1 cellular context compared by ENCODE assay signal in the genomic region with DNA sequence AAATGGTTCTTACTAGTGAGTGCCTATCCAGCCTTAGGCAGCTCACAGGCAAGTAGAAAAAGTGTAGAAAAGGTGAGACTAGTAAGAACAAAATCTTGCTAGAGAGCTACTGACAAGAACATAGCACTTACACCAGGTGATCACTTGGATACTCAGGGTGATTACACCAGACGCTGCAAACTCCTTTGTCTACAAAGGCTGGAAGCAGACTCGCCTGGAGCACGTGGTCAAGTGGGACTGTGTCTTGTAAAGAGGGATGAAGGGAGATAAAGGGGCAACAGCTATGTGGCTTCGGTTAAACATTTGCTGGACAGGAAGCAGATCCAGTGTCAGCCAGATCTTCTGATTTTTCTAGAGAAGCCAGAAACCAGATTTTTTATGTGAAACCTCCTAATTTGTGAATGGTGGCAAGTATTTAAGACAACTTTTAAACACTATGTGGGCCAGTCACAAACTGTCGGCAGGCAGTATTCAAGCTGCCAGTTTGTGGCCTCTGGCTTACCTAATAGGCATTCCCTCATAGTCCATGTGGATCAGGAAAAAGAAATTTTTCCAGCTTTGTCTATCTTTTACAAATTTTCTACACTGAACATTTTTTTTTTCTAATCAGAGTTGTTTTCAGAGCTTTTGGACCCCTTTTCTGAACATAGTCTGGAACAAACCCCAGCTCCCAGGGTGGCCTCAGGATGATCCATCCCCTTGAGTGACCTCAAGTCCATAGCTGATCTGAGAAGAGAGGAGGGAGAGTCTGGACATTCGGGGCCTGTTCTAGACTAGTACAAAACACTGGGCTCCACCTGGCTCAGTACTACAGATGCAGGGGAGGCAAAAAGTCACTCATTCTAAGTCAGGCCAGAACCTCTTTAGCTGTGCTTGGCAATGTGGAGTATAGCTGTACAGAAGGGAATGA.
TF ChIP-seq lines count a peak whose summit lies in the region.

No MANE protein-coding gene starts in this region.

TF ChIP-seq in GM23338, 12 proteins besides CTCF, POLR2A, EP300 and RAD21 (continued from another document):
- TF ChIP-seq, protein P1, sequence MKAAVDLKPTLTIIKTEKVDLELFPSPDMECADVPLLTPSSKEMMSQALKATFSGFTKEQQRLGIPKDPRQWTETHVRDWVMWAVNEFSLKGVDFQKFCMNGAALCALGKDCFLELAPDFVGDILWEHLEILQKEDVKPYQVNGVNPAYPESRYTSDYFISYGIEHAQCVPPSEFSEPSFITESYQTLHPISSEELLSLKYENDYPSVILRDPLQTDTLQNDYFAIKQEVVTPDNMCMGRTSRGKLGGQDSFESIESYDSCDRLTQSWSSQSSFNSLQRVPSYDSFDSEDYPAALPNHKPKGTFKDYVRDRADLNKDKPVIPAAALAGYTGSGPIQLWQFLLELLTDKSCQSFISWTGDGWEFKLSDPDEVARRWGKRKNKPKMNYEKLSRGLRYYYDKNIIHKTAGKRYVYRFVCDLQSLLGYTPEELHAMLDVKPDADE (IDR thresholded peaks at IDR 0.05) = no peak
- TF ChIP-seq ZNF331 (CRISPR knock-in tag; IDR thresholded peaks at IDR 0.05; ENCODE audit: low read depth) (no peak), POLR2AphosphoS5 (IDR thresholded peaks at IDR 0.05; ENCODE audit: low read depth) (no peak), JUNB (IDR thresholded peaks at IDR 0.05; ENCODE audit: unreplicated experiment) (no peak), ZNF114 (CRISPR knock-in tag; IDR thresholded peaks at IDR 0.05) (no peak), EZH2 (IDR thresholded peaks at IDR 0.05; ENCODE audit: low read depth, unreplicated experiment) (no peak), EZH2phosphoT487 (IDR thresholded peaks at IDR 0.05; ENCODE audit: unreplicated experiment) (no peak)
- TF ChIP-seq, protein P2, sequence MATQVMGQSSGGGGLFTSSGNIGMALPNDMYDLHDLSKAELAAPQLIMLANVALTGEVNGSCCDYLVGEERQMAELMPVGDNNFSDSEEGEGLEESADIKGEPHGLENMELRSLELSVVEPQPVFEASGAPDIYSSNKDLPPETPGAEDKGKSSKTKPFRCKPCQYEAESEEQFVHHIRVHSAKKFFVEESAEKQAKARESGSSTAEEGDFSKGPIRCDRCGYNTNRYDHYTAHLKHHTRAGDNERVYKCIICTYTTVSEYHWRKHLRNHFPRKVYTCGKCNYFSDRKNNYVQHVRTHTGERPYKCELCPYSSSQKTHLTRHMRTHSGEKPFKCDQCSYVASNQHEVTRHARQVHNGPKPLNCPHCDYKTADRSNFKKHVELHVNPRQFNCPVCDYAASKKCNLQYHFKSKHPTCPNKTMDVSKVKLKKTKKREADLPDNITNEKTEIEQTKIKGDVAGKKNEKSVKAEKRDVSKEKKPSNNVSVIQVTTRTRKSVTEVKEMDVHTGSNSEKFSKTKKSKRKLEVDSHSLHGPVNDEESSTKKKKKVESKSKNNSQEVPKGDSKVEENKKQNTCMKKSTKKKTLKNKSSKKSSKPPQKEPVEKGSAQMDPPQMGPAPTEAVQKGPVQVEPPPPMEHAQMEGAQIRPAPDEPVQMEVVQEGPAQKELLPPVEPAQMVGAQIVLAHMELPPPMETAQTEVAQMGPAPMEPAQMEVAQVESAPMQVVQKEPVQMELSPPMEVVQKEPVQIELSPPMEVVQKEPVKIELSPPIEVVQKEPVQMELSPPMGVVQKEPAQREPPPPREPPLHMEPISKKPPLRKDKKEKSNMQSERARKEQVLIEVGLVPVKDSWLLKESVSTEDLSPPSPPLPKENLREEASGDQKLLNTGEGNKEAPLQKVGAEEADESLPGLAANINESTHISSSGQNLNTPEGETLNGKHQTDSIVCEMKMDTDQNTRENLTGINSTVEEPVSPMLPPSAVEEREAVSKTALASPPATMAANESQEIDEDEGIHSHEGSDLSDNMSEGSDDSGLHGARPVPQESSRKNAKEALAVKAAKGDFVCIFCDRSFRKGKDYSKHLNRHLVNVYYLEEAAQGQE (IDR thresholded peaks at IDR 0.05; ENCODE audit: unreplicated experiment) = no peak
- TF ChIP-seq, protein P3, sequence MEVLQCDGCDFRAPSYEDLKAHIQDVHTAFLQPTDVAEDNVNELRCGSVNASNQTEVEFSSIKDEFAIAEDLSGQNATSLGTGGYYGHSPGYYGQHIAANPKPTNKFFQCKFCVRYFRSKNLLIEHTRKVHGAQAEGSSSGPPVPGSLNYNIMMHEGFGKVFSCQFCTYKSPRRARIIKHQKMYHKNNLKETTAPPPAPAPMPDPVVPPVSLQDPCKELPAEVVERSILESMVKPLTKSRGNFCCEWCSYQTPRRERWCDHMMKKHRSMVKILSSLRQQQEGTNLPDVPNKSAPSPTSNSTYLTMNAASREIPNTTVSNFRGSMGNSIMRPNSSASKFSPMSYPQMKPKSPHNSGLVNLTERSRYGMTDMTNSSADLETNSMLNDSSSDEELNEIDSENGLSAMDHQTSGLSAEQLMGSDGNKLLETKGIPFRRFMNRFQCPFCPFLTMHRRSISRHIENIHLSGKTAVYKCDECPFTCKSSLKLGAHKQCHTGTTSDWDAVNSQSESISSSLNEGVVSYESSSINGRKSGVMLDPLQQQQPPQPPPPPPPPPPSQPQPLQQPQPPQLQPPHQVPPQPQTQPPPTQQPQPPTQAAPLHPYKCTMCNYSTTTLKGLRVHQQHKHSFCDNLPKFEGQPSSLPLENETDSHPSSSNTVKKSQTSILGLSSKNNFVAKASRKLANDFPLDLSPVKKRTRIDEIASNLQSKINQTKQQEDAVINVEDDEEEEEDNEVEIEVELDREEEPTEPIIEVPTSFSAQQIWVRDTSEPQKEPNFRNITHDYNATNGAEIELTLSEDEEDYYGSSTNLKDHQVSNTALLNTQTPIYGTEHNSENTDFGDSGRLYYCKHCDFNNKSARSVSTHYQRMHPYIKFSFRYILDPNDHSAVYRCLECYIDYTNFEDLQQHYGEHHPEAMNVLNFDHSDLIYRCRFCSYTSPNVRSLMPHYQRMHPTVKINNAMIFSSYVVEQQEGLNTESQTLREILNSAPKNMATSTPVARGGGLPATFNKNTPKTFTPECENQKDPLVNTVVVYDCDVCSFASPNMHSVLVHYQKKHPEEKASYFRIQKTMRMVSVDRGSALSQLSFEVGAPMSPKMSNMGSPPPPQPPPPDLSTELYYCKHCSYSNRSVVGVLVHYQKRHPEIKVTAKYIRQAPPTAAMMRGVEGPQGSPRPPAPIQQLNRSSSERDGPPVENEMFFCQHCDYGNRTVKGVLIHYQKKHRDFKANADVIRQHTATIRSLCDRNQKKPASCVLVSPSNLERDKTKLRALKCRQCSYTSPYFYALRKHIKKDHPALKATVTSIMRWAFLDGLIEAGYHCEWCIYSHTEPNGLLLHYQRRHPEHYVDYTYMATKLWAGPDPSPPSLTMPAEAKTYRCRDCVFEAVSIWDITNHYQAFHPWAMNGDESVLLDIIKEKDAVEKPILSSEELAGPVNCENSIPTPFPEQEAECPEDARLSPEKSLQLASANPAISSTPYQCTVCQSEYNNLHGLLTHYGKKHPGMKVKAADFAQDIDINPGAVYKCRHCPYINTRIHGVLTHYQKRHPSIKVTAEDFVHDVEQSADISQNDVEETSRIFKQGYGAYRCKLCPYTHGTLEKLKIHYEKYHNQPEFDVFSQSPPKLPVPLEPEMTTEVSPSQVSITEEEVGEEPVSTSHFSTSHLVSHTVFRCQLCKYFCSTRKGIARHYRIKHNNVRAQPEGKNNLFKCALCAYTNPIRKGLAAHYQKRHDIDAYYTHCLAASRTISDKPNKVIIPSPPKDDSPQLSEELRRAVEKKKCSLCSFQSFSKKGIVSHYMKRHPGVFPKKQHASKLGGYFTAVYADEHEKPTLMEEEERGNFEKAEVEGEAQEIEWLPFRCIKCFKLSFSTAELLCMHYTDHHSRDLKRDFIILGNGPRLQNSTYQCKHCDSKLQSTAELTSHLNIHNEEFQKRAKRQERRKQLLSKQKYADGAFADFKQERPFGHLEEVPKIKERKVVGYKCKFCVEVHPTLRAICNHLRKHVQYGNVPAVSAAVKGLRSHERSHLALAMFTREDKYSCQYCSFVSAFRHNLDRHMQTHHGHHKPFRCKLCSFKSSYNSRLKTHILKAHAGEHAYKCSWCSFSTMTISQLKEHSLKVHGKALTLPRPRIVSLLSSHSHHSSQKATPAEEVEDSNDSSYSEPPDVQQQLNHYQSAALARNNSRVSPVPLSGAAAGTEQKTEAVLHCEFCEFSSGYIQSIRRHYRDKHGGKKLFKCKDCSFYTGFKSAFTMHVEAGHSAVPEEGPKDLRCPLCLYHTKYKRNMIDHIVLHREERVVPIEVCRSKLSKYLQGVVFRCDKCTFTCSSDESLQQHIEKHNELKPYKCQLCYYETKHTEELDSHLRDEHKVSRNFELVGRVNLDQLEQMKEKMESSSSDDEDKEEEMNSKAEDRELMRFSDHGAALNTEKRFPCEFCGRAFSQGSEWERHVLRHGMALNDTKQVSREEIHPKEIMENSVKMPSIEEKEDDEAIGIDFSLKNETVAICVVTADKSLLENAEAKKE (CRISPR knock-in tag; IDR thresholded peaks at IDR 0.05) = no peak
